ENCODE assay signal across 1 cellular context in the genomic region with DNA sequence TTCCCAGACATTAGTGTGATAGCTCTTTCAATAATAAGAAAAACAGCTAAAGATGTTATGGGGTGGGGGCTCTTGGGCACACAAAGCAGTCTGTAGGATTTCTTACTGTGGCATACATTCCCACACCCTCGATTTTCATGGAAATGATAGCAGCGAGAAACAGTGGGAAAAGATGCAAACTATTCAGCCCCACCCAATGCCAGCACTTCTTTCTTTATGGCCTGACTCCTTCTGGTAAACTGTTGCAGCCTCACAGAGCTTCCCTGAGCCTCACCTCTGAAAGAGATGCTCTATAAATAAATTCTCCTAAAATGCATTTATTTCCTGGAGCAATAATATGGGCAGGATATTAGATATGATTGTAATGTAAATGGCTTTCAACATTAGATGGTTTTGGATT.
TF ChIP-seq lines count a peak whose summit lies in the region.

No MANE protein-coding gene starts in this region.

TF ChIP-seq in GM23338, 12 proteins besides CTCF, POLR2A, EP300 and RAD21 (continued from another document):
- TF ChIP-seq, protein P1, sequence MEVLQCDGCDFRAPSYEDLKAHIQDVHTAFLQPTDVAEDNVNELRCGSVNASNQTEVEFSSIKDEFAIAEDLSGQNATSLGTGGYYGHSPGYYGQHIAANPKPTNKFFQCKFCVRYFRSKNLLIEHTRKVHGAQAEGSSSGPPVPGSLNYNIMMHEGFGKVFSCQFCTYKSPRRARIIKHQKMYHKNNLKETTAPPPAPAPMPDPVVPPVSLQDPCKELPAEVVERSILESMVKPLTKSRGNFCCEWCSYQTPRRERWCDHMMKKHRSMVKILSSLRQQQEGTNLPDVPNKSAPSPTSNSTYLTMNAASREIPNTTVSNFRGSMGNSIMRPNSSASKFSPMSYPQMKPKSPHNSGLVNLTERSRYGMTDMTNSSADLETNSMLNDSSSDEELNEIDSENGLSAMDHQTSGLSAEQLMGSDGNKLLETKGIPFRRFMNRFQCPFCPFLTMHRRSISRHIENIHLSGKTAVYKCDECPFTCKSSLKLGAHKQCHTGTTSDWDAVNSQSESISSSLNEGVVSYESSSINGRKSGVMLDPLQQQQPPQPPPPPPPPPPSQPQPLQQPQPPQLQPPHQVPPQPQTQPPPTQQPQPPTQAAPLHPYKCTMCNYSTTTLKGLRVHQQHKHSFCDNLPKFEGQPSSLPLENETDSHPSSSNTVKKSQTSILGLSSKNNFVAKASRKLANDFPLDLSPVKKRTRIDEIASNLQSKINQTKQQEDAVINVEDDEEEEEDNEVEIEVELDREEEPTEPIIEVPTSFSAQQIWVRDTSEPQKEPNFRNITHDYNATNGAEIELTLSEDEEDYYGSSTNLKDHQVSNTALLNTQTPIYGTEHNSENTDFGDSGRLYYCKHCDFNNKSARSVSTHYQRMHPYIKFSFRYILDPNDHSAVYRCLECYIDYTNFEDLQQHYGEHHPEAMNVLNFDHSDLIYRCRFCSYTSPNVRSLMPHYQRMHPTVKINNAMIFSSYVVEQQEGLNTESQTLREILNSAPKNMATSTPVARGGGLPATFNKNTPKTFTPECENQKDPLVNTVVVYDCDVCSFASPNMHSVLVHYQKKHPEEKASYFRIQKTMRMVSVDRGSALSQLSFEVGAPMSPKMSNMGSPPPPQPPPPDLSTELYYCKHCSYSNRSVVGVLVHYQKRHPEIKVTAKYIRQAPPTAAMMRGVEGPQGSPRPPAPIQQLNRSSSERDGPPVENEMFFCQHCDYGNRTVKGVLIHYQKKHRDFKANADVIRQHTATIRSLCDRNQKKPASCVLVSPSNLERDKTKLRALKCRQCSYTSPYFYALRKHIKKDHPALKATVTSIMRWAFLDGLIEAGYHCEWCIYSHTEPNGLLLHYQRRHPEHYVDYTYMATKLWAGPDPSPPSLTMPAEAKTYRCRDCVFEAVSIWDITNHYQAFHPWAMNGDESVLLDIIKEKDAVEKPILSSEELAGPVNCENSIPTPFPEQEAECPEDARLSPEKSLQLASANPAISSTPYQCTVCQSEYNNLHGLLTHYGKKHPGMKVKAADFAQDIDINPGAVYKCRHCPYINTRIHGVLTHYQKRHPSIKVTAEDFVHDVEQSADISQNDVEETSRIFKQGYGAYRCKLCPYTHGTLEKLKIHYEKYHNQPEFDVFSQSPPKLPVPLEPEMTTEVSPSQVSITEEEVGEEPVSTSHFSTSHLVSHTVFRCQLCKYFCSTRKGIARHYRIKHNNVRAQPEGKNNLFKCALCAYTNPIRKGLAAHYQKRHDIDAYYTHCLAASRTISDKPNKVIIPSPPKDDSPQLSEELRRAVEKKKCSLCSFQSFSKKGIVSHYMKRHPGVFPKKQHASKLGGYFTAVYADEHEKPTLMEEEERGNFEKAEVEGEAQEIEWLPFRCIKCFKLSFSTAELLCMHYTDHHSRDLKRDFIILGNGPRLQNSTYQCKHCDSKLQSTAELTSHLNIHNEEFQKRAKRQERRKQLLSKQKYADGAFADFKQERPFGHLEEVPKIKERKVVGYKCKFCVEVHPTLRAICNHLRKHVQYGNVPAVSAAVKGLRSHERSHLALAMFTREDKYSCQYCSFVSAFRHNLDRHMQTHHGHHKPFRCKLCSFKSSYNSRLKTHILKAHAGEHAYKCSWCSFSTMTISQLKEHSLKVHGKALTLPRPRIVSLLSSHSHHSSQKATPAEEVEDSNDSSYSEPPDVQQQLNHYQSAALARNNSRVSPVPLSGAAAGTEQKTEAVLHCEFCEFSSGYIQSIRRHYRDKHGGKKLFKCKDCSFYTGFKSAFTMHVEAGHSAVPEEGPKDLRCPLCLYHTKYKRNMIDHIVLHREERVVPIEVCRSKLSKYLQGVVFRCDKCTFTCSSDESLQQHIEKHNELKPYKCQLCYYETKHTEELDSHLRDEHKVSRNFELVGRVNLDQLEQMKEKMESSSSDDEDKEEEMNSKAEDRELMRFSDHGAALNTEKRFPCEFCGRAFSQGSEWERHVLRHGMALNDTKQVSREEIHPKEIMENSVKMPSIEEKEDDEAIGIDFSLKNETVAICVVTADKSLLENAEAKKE (CRISPR knock-in tag; IDR thresholded peaks at IDR 0.05) = no peak
- TF ChIP-seq EZH2phosphoT487 (IDR thresholded peaks at IDR 0.05; ENCODE audit: unreplicated experiment) = no peak
